8 cellular contexts compared by ENCODE assay signal in genomic region chr18:67359868-67360838, GRCh38.
A peak's percentile ranks its signal among the peaks of the same experiment; 100 is the strongest.
DNase-seq lines count a peak whose midpoint lies in the region; ATAC-seq lines count a peak whose summit lies in the region.

No MANE protein-coding gene starts in this region.

- DNase-seq in Ammon's horn (ENCODE audit: low spot score) (peak; percentile 40), Right ventricle myocardium superior (no peak), DMS153 treated with DMSO at 0.1 percent for 48 hours (lab: John Stamatoyannopoulos, UW; ENCODE audit: unreplicated experiment) (no peak), NCI-H1694 (lab: John Stamatoyannopoulos, UW) (no peak)
- peak; percentile 45 to 49 for DNase-seq in activated T-cell treated with anti-CD3 and anti-CD28 coated beads, Interleukin-2, amount 50 U/mL, for 48 hours
- DNase-seq in stimulated activated CD4-positive, alpha-beta T cell treated with anti-CD3 and anti-CD28 coated beads, Interleukin-1b, Interleukin-23, amount 100 ng/mL, for 48 hours = peak; percentile 35

- intact Hi-C loops in Right ventricle myocardium superior (cut with DNase I) = no loop called here

- ATAC-seq in GM19395 (IDR thresholded peaks at IDR 0.05; ENCODE audit: unreplicated experiment) (peak; percentile 90), HG03460 (IDR thresholded peaks at IDR 0.05; ENCODE audit: unreplicated experiment) (peak; percentile 88), Right ventricle myocardium superior (ENCODE audit: poor library complexity) (peak; percentile 95)

Comparison
In these comparisons a context has a peak if more than half of its experiments do, and no peak if none do; other contexts are left out.
1. DNase-seq: peak in Ammon's horn (single experiment), activated T-cell treated with anti-CD3 and anti-CD28 coated beads, Interleukin-2, amount 50 U/mL, for 48 hours (2 of 2) and stimulated activated CD4-positive, alpha-beta T cell treated with anti-CD3 and anti-CD28 coated beads, Interleukin-1b, Interleukin-23, amount 100 ng/mL, for 48 hours (single experiment); none in Right ventricle myocardium superior (single experiment), DMS153 treated with DMSO at 0.1 percent for 48 hours (single experiment) and NCI-H1694 (single experiment).
2. Peak in every context shown above with its lines, with median percentiles within 50 percentile points of each other: ATAC-seq.